ENCODE assay signal across 9 cellular contexts in genomic region chr11:127345819-127346459, GRCh38.
DNase-seq lines count a peak whose midpoint lies in the region; ATAC-seq and TF ChIP-seq lines count a peak whose summit lies in the region.
"Had no signal": no experiment of that assay in that cellular context is flagged by ENCODE, and none has a peak within 500 bp of the region (broad histone marks: within the 10 kb centered on the region; RNA-seq: fewer than 3 reads in every experiment).

No MANE protein-coding gene starts in this region.

- H3K27ac Mint-ChIP-seq in neural progenitor cell, result no peak overlapping the region
- H3K27ac Mint-ChIP-seq in activated CD8-positive, alpha-beta memory T cell treated with anti-CD3 and anti-CD28 coated beads, Interleukin-2, amount 10 ng/mL, durations not matched to agents 7 days and 5 days, result no peak overlapping the region

- no peaks in the 10 kb centered on the region for H3K27me3 Mint-ChIP-seq in neural progenitor cell (ENCODE audit: insufficient read depth, low read depth)
- no peaks in the 10 kb centered on the region for H3K27me3 Mint-ChIP-seq in activated CD8-positive, alpha-beta memory T cell treated with anti-CD3 and anti-CD28 coated beads, Interleukin-2, amount 10 ng/mL, durations not matched to agents 7 days and 5 days

- WGBS in esophagus muscularis mucosa, result 40% methylated on average over 12 of the region's 12 CpGs

- H3K9me3 ChIP-seq in esophagus muscularis mucosa (peaks cover 0 to 5% (median 0%) of the 10 kb centered on the region in 4 donors), neural progenitor cell (ENCODE audit: low read depth) (peaks cover 10% of the 10 kb centered on the region)

- ATAC-seq in activated CD8-positive, alpha-beta memory T cell treated with anti-CD3 and anti-CD28 coated beads, Interleukin-2, amount 10 ng/mL, durations not matched to agents 7 days and 5 days, result no peak

- H3K9ac ChIP-seq in neural progenitor cell, result no peak overlapping the region
- H3K9ac ChIP-seq: BLaER1 had no signal

- peaks cover 0 to 5% (median 0%) of the 10 kb centered on the region in 4 donors for H3K27me3 ChIP-seq in esophagus muscularis mucosa
- no peaks in the 10 kb centered on the region for H3K27me3 ChIP-seq in neural progenitor cell
- H3K27me3 ChIP-seq: BLaER1 had no signal

- no peak overlapping the region for H3K4me3 ChIP-seq in Jurkat, Clone E6-1 (ENCODE audit: low read length)
- peak overlapping the region in 1 of 4 donors; percentile 7 for H3K4me3 ChIP-seq in esophagus muscularis mucosa
- no peak overlapping the region for H3K4me3 ChIP-seq in neural progenitor cell
- H3K4me3 ChIP-seq: BLaER1 had no signal

- H3K9me3 Mint-ChIP-seq in neural progenitor cell, result peaks cover 11% of the 10 kb centered on the region
- H3K9me3 Mint-ChIP-seq in activated CD8-positive, alpha-beta memory T cell treated with anti-CD3 and anti-CD28 coated beads, Interleukin-2, amount 10 ng/mL, durations not matched to agents 7 days and 5 days (ENCODE audit: low read depth), result peaks cover 5% of the 10 kb centered on the region

- in situ Hi-C loops in SK-MEL-5 (cut with HindIII; ENCODE audit: low pct_unique_long_range_greater_than_20kb, low sequenced_read_pairs), result no loop called here

- H3K36me3 Mint-ChIP-seq in neural progenitor cell, result no peaks in the 10 kb centered on the region
- no peaks in the 10 kb centered on the region for H3K36me3 Mint-ChIP-seq in activated CD8-positive, alpha-beta memory T cell treated with anti-CD3 and anti-CD28 coated beads, Interleukin-2, amount 10 ng/mL, durations not matched to agents 7 days and 5 days

- peak; percentile 18 for DNase-seq in NCI-H1436 (lab: John Stamatoyannopoulos, UW)
- DNase-seq in NCI-H1436 treated with DMSO at 0.1 percent for 48 hours (lab: John Stamatoyannopoulos, UW), result no peak
- peak; percentile 9 for DNase-seq in Jurkat, Clone E6-1 (ENCODE audit: low read depth, low spot score)
- peak; percentile 41 for DNase-seq in SK-MEL-5 (ENCODE audit: low read depth, low spot score)
- DNase-seq in esophagus muscularis mucosa (ENCODE audit: extremely low spot score), result no peak
- peak; percentile 70 for DNase-seq in neural progenitor cell (ENCODE audit: low spot score)
- DNase-seq in activated effector memory CD4-positive, alpha-beta T cell treated with Interleukin-2 at 50 U/mL for 16 hours, result no peak
- DNase-seq in activated CD8-positive, alpha-beta memory T cell treated with anti-CD3 and anti-CD28 coated beads, Interleukin-2, amount 10 ng/mL, durations not matched to agents 7 days and 5 days, result no peak

- peaks cover 7% of the 10 kb centered on the region for H3K4me1 Mint-ChIP-seq in neural progenitor cell
- no peaks in the 10 kb centered on the region for H3K4me1 Mint-ChIP-seq in activated CD8-positive, alpha-beta memory T cell treated with anti-CD3 and anti-CD28 coated beads, Interleukin-2, amount 10 ng/mL, durations not matched to agents 7 days and 5 days

- no peaks in the 10 kb centered on the region for H3K79me2 ChIP-seq in neural progenitor cell (ENCODE audit: low read depth)

- no peak overlapping the region for H3K4me3 Mint-ChIP-seq in neural progenitor cell
- no peak overlapping the region for H3K4me3 Mint-ChIP-seq in activated CD8-positive, alpha-beta memory T cell treated with anti-CD3 and anti-CD28 coated beads, Interleukin-2, amount 10 ng/mL, durations not matched to agents 7 days and 5 days

- no peaks in the 10 kb centered on the region for H3F3A ChIP-seq in neural progenitor cell (ENCODE audit: low read depth)

- no peak overlapping the region for H3K27ac ChIP-seq in esophagus muscularis mucosa (replicated peaks in 1 of 4)
- H3K27ac ChIP-seq in neural progenitor cell, result no peak overlapping the region
- H3K27ac ChIP-seq: BLaER1 had no signal

- no peak for TF ChIP-seq POLR2A in esophagus muscularis mucosa (IDR thresholded peaks at IDR 0.05; ENCODE audit: low read depth)

- H3K36me3 ChIP-seq in esophagus muscularis mucosa (no peaks in the 10 kb centered on the region), neural progenitor cell (no peaks in the 10 kb centered on the region)
- H3K36me3 ChIP-seq: BLaER1 had no signal

- intact Hi-C loops in esophagus muscularis mucosa (cut with DNase I), result loop anchor here (2.0 kb wide), 1 partner anchor 905 kb away; no protein-coding TSS in a partner anchor

- H3K4me2 ChIP-seq in neural progenitor cell, result no peak overlapping the region
- H3K4me2 ChIP-seq: BLaER1 had no signal

- TF ChIP-seq CTCF in esophagus muscularis mucosa (IDR thresholded peaks at IDR 0.05) (peak; percentile 46 to 61 (median 50)), neural progenitor cell (IDR thresholded peaks at IDR 0.05) (peak; percentile 86)

- no peak for TF ChIP-seq EP300 in esophagus muscularis mucosa (IDR thresholded peaks at IDR 0.05)

- CTCF ChIA-PET in activated CD8-positive, alpha-beta memory T cell treated with anti-CD3 and anti-CD28 coated beads, Interleukin-2, amount 10 ng/mL, durations not matched to agents 7 days and 5 days (lab: Charles Lee), result no interaction called here

- peak overlapping the region; percentile 98 for H2AFZ ChIP-seq in neural progenitor cell (replicated peaks)

- no peaks in the 10 kb centered on the region for H3K4me1 ChIP-seq in esophagus muscularis mucosa
- peaks cover 3% of the 10 kb centered on the region for H3K4me1 ChIP-seq in neural progenitor cell
- H3K4me1 ChIP-seq: BLaER1 had no signal

- no peaks in the 10 kb centered on the region for H4K20me1 ChIP-seq in neural progenitor cell (ENCODE audit: low read depth)
- H4K20me1 ChIP-seq: BLaER1 had no signal

Comparison
In these comparisons a context has a peak if more than half of its experiments do, and no peak if none do; other contexts are left out.
1. DNase-seq: peak in NCI-H1436 (single experiment), Jurkat, Clone E6-1 (single experiment), SK-MEL-5 (single experiment) and neural progenitor cell (single experiment); none in NCI-H1436 treated with DMSO at 0.1 percent for 48 hours (single experiment), esophagus muscularis mucosa (single experiment), activated effector memory CD4-positive, alpha-beta T cell treated with Interleukin-2 at 50 U/mL for 16 hours (single experiment) and activated CD8-positive, alpha-beta memory T cell treated with anti-CD3 and anti-CD28 coated beads, Interleukin-2, amount 10 ng/mL, durations not matched to agents 7 days and 5 days (single experiment).